Comparison of ENCODE assay signal across 11 cellular contexts in the genomic region with DNA sequence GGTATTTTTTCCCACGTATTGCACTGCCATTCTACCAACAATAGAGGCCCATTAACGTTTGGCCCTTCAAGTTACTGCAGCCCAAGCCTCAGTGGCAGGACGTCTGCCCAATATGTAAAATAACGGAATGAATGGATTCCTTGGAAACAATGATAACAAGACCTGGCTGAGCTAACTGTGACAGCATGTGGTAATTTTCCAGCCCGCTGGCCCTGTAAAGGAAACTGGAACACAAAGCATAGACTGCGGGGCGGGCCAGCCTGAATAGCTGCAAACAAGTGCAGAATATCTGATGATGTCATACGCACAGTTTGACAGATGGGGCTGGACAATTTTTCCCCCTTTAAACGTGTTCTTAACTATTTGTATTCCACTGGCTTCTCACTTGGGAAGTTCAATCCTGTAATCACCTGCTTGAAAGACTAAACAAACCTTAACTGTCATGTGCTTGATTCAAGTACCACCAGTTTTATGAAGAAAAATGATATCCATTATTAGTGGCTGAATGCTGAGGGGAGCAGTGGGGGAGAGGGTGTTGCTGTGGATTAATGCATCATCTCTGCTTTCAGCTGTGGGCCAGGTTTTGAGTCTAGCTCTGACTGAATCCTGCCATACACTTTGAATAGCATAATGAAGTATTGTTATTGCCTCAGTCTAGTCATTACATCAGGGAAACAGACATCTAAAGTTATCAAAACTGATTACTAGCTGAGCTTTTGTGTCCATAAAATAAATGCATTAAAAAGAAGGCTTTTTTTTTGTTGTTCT.
A peak's percentile ranks its signal among the peaks of the same experiment; 100 is the strongest.
DNase-seq lines count a peak whose midpoint lies in the region; ATAC-seq, FAIRE-seq and TF ChIP-seq lines count a peak whose summit lies in the region.
"Had no signal": no experiment of that assay in that cellular context is flagged by ENCODE, and none has a peak within 500 bp of the region (broad histone marks: within the 10 kb centered on the region; RNA-seq: fewer than 3 reads in every experiment).

No MANE protein-coding gene starts in this region.

- 0 out of 3 replicates have a peak, but pooled peaks of 1 of the 2 experiments have one; percentile 40 for TF ChIP-seq EP300 in H1 (IDR thresholded peaks at IDR 0.05; ENCODE audit: borderline replicate concordance in 1 of 2, low read depth in 2 of 2, low read length in 2 of 2)

- no peak overlapping the region for H3K4ac ChIP-seq in H1 (replicated peaks; ENCODE audit: insufficient read length, low read depth, low read length)

- DNase-seq in H7 (peak; percentile 11), NCI-H345 (lab: John Stamatoyannopoulos, UW) (peak; percentile 70), H1 (ENCODE audit: low read depth in 1 of 2, low spot score in 2 of 2) (peak in 1 of 2 experiments; percentile 68), midbrain (lab: John Stamatoyannopoulos, UW) (peak; percentile 86), GF-D8 (lab: John Stamatoyannopoulos, UW) (no peak)
- no peak for DNase-seq in stimulated activated CD4-positive, alpha-beta T cell treated with anti-CD3 and anti-CD28 coated beads, Interleukin-1b, Interleukin-23, amount 100 ng/mL, for 48 hours
- DNase-seq in CD8-positive, alpha-beta T cell = no peak
- DNase-seq: stimulated activated CD4-positive, alpha-beta T cell treated with anti-CD3 and anti-CD28 coated beads, Interleukin-2, amount 100 ng/mL, for 24 hours; T-helper 9 cell had no signal

- H2BK12ac ChIP-seq in H1 (ENCODE audit: low read depth, low read length) = no peak overlapping the region

- H3K9ac ChIP-seq in H1 (replicated peaks in 1 of 4; ENCODE audit: extremely low read depth in 1 of 4, low read depth in 3 of 4, low read length in 3 of 4) = no peak overlapping the region

- TF ChIP-seq CTCF in H1 (IDR thresholded peaks at IDR 0.05; ENCODE audit: control extremely low read depth in 1 of 3, insufficient read depth in 1 of 3, low read depth in 1 of 3, low read length in 3 of 3) = no peak
- TF ChIP-seq CTCF in CD8-positive, alpha-beta T cell (IDR thresholded peaks at IDR 0.05) = no peak

- H4K91ac ChIP-seq in H1 (replicated peaks; ENCODE audit: insufficient read length, low read length) = no peak overlapping the region

- H3K36me3 ChIP-seq in H7 (replicated peaks; ENCODE audit: control insufficient read depth, insufficient read depth, low read length) (no peaks in the 10 kb centered on the region), H1 (ENCODE audit: control insufficient read depth in 2 of 4, insufficient read depth in 4 of 4, low read length in 3 of 4) (no peaks in the 10 kb centered on the region)
- H3K36me3 ChIP-seq in CD8-positive, alpha-beta T cell (ENCODE audit: insufficient read depth, low read length) = no peaks in the 10 kb centered on the region

- H3K27me3 ChIP-seq in H7 (ENCODE audit: control insufficient read depth, insufficient read depth, low read length) (no peaks in the 10 kb centered on the region), H1 (replicated peaks in 1 of 4; ENCODE audit: control insufficient read depth in 3 of 4, extremely low read depth in 1 of 4, insufficient read depth in 3 of 4, low read length in 3 of 4) (no peaks in the 10 kb centered on the region)
- H3K27me3 ChIP-seq in CD8-positive, alpha-beta T cell (ENCODE audit: insufficient read depth, low read length) = no peaks in the 10 kb centered on the region

- no peaks in the 10 kb centered on the region for H4K20me1 ChIP-seq in H1 (replicated peaks in 1 of 2; ENCODE audit: control insufficient read depth in 1 of 2, insufficient read depth in 2 of 2, low read length in 2 of 2)

- H2BK5ac ChIP-seq in H1 (ENCODE audit: low read depth, low read length) = no peak overlapping the region

- H2AK5ac ChIP-seq in H1 (ENCODE audit: low read depth, low read length) = no peak overlapping the region

- H2BK15ac ChIP-seq in H1 (ENCODE audit: low read length) = no peak overlapping the region

- no peak overlapping the region for H3K23ac ChIP-seq in H1 (ENCODE audit: insufficient read length)

- CTCF ChIA-PET in H1 (lab: Charles Lee; ENCODE audit: partially characterized antibody) = interaction anchor here (1.1 to 2.2 kb wide), 3 partner anchors 9 to 160 kb away, joined by 3 to 7 read pairs (median 4); no protein-coding TSS in a partner anchor
- CTCF ChIA-PET in CD8-positive, alpha-beta T cell (lab: Charles Lee) = no interaction called here

- H3K18ac ChIP-seq in H1 (ENCODE audit: extremely low read depth, low read length) = no peak overlapping the region

- ATAC-seq in GM18870 (IDR thresholded peaks at IDR 0.05; ENCODE audit: unreplicated experiment) = no peak
- no peak for ATAC-seq in CD8-positive, alpha-beta T cell

- H3K4me1 ChIP-seq in H1 (replicated peaks in 1 of 4; ENCODE audit: control insufficient read depth in 3 of 4, insufficient read depth in 4 of 4, low read length in 3 of 4) = peaks cover 2 to 7% (median 5%) of the 10 kb centered on the region in 4 experiments; a peak in 5 of 7 replicates
- no peaks in the 10 kb centered on the region for H3K4me1 ChIP-seq in CD8-positive, alpha-beta T cell (ENCODE audit: insufficient read depth, low read length)

- WGBS in H1 (ENCODE audit: extremely low coverage in 1 of 2, insufficient coverage in 1 of 2, insufficient read length in 1 of 2, insufficient replicate concordance in 2 of 2, low coverage in 1 of 2, low lambda C conversion rate in 2 of 2, missing lambda C conversion rate in 1 of 2), 2 experiments = 20% methylated on average over 9 of the region's 9 CpGs; no CpG with 5 or more reads in 1 of the 2 experiments

- peaks cover 2% of the 10 kb centered on the region for H3K27me3 Mint-ChIP-seq in CD8-positive, alpha-beta T cell (ENCODE audit: low read depth)

- peak; percentile 71 for FAIRE-seq in H1 (lab: Jason Lieb, UNC)

- no peak overlapping the region for H3K56ac ChIP-seq in H1 (replicated peaks; ENCODE audit: insufficient read length, low read depth, low read length)

- POLR2A ChIA-PET in H1 (lab: Charles Lee; ENCODE audit: partially characterized antibody) = interaction anchor here (1.0 kb wide), 1 partner anchor 14 kb away, joined by 3 read pairs; no protein-coding TSS in a partner anchor
- POLR2A ChIA-PET in CD8-positive, alpha-beta T cell (lab: Charles Lee) = no interaction called here

- TF ChIP-seq RAD21 in H1 (IDR thresholded peaks at IDR 0.05 in 1 of 2, conservative IDR thresholded peaks at IDR 0.05 in 1 of 2; ENCODE audit: low read depth in 2 of 2, low read length in 2 of 2) = no peak

- H3K4me1 Mint-ChIP-seq in CD8-positive, alpha-beta T cell (ENCODE audit: low read depth) = no peaks in the 10 kb centered on the region
- H3K4me1 Mint-ChIP-seq: CD14-positive monocyte had no signal

- no peak overlapping the region for H4K8ac ChIP-seq in H1 (ENCODE audit: extremely low read depth, insufficient read depth, low read length)

- H2AFZ ChIP-seq in H1 (ENCODE audit: low read length) = no peak overlapping the region

- no peak overlapping the region for H3K27ac Mint-ChIP-seq in CD8-positive, alpha-beta T cell
- H3K27ac Mint-ChIP-seq: CD14-positive monocyte had no signal

- no peaks in the 10 kb centered on the region for H3K9me3 ChIP-seq in H1 (ENCODE audit: insufficient read depth in 2 of 2, low read depth in 1 of 2, low read length in 1 of 2)
- no peaks in the 10 kb centered on the region for H3K9me3 ChIP-seq in CD8-positive, alpha-beta T cell (ENCODE audit: low read length)

- H3K4me3 ChIP-seq in H7 (ENCODE audit: insufficient read depth, low read depth, low read length) (no peak overlapping the region), H1 (ENCODE audit: extremely low read depth in 1 of 4, insufficient read depth in 2 of 4, low read depth in 3 of 4, low read length in 4 of 4) (no peak overlapping the region)
- H3K4me3 ChIP-seq in CD8-positive, alpha-beta T cell (ENCODE audit: low read depth, low read length) = no peak overlapping the region

- no peak overlapping the region for H3K27ac ChIP-seq in H1 (ENCODE audit: low read depth, low read length)
- no peak overlapping the region for H3K27ac ChIP-seq in CD8-positive, alpha-beta T cell (ENCODE audit: low read depth, low read length)

- no peaks in the 10 kb centered on the region for H3K9me3 Mint-ChIP-seq in CD8-positive, alpha-beta T cell

- H3K23me2 ChIP-seq in H1 (ENCODE audit: low read depth, low read length) = no peaks in the 10 kb centered on the region

- no peak overlapping the region for H3K14ac ChIP-seq in H1 (ENCODE audit: insufficient read length)

- H3K36me3 Mint-ChIP-seq in CD8-positive, alpha-beta T cell = no peaks in the 10 kb centered on the region
- H3K36me3 Mint-ChIP-seq: CD14-positive monocyte had no signal

- peak overlapping the region; percentile 31 to 35; a peak in 1 of 4 replicates for H3K4me2 ChIP-seq in H1 (ENCODE audit: insufficient read depth in 1 of 2, low read depth in 2 of 2, low read length in 2 of 2)

- no peaks in the 10 kb centered on the region for H3K79me1 ChIP-seq in H1 (ENCODE audit: low read depth, low read length)

- no peak overlapping the region for H4K5ac ChIP-seq in H1 (ENCODE audit: insufficient read length, low read depth, low read length)

- intact Hi-C loops in CD8-positive, alpha-beta T cell (cut with DNase I, micrococcal nuclease) = no loop called here

- H3K79me2 ChIP-seq in H1 (ENCODE audit: control insufficient read depth in 1 of 2, insufficient read depth in 2 of 2, low read length in 2 of 2) = no peaks in the 10 kb centered on the region

- no peak for TF ChIP-seq POLR2A in H1 (IDR thresholded peaks at IDR 0.05; ENCODE audit: control extremely low read depth in 1 of 2, low read depth in 2 of 2, low read length in 2 of 2)

- H3K4me3 Mint-ChIP-seq in CD8-positive, alpha-beta T cell = no peak overlapping the region
- H3K4me3 Mint-ChIP-seq: CD14-positive monocyte had no signal

- H2BK20ac ChIP-seq in H1 (ENCODE audit: low read length) = no peak overlapping the region

- no peak overlapping the region for H2BK120ac ChIP-seq in H1 (replicated peaks; ENCODE audit: low read depth, low read length)

TF ChIP-seq in H1, 55 proteins besides CTCF, POLR2A, EP300 and RAD21:
- TF ChIP-seq JUND (IDR thresholded peaks at IDR 0.05; ENCODE audit: low read length) = 0 out of 2 replicates have a peak, but pooled peaks have one; percentile 16
- 0 out of 4 replicates have a peak, but pooled peaks of 1 of the 2 experiments have one; percentile 51 for TF ChIP-seq HDAC2 (IDR thresholded peaks at IDR 0.05; ENCODE audit: borderline replicate concordance in 1 of 2, low read depth in 2 of 2, low read length in 2 of 2)
- no peak for TF ChIP-seq JUN (IDR thresholded peaks at IDR 0.05; ENCODE audit: low read depth, low read length)
- TF ChIP-seq NANOG (IDR thresholded peaks at IDR 0.05; ENCODE audit: insufficient read depth, low read depth, low read length, poor library complexity, severe bottlenecking) = peak; percentile 33
- no peak for TF ChIP-seq ZNF274 (IDR thresholded peaks at IDR 0.05; ENCODE audit: borderline replicate concordance, extremely low read depth, low read length)
TF ChIP-seq in H1: peak in this region for 3.

Comparison
In these comparisons a context has a peak if more than half of its experiments do, and no peak if none do; other contexts are left out.
1. DNase-seq: peak in H7 (single experiment), NCI-H345 (single experiment) and midbrain (single experiment); none in GF-D8 (single experiment), stimulated activated CD4-positive, alpha-beta T cell treated with anti-CD3 and anti-CD28 coated beads, Interleukin-1b, Interleukin-23, amount 100 ng/mL, for 48 hours (single experiment) and CD8-positive, alpha-beta T cell (0 of 7).